17 cellular contexts compared by ENCODE assay signal in genomic region chr11:47437746-47438418, GRCh38. TPM values are rescaled to one million over a fixed set of nuclear protein-coding genes. Genes with fewer than 3 reads are reported as not detected.
DNase-seq lines count a peak whose midpoint lies in the region; ATAC-seq, FAIRE-seq and TF ChIP-seq lines count a peak whose summit lies in the region.
"Had no signal": no experiment of that assay in that cellular context is flagged by ENCODE, and none has a peak within 500 bp of the region (broad histone marks: within the 10 kb centered on the region; RNA-seq: fewer than 3 reads in every experiment).

No MANE protein-coding gene starts in this region.

- CTCF ChIA-PET in activated CD8-positive, alpha-beta T cell treated with anti-CD3 and anti-CD28 coated beads, Interleukin-2, amount 10 ng/mL, durations not matched to agents 7 days and 5 days (lab: Charles Lee) = interaction anchor here (1.0 to 1.2 kb wide), 2 partner anchors 26 to 64 kb away, joined by 3 read pairs; no protein-coding TSS in a partner anchor

- POLR2A ChIA-PET in activated CD8-positive, alpha-beta T cell treated with anti-CD3 and anti-CD28 coated beads, Interleukin-2, amount 10 ng/mL, durations not matched to agents 7 days and 5 days (lab: Charles Lee) = no interaction called here

- no peaks in the 10 kb centered on the region for H3K9me2 ChIP-seq in GM23338 (ENCODE audit: insufficient read depth)
- no peaks in the 10 kb centered on the region for H3K9me2 ChIP-seq in hepatocyte (replicated peaks; ENCODE audit: insufficient read depth)

- no peak overlapping the region for H3K27ac ChIP-seq in GM23338 (ENCODE audit: low read depth)
- H3K27ac ChIP-seq in hepatocyte = peak overlapping the region; percentile 71
- H3K27ac ChIP-seq in ovary = no peak overlapping the region
- H3K27ac ChIP-seq: C4-2B, tibial nerve had no signal

- TF ChIP-seq POLR2A in ovary (IDR thresholded peaks at IDR 0.05) = no peak

- H3K36me3 Mint-ChIP-seq in GM23338 (ENCODE audit: low read depth) = no peaks in the 10 kb centered on the region
- no peaks in the 10 kb centered on the region for H3K36me3 Mint-ChIP-seq in activated CD8-positive, alpha-beta T cell treated with anti-CD3 and anti-CD28 coated beads, Interleukin-2, amount 10 ng/mL, durations not matched to agents 7 days and 5 days (ENCODE audit: low read depth)

- no peak for DNase-seq in GM23338 (ENCODE audit: low spot score)
- peak; percentile 49 for DNase-seq in SK-N-DZ (ENCODE audit: low spot score)
- peak; percentile 45 for DNase-seq in hepatocyte (ENCODE audit: low spot score)
- peak in 4 of 5 donors; percentile 45 to 80 (median 66) for DNase-seq in ovary
- DNase-seq in D721Med (ENCODE audit: insufficient read length, low spot score) = no peak
- no peak for DNase-seq in activated CD8-positive, alpha-beta T cell treated with anti-CD3 and anti-CD28 coated beads, Interleukin-2, amount 10 ng/mL, durations not matched to agents 7 days and 5 days
- no peak for DNase-seq in activated CD4-positive, alpha-beta T cell treated with anti-CD3 and anti-CD28 coated beads, Interleukin-2, amount 50 U/mL, for 48 hours
- DNase-seq: activated naive CD4-positive, alpha-beta T cell treated with anti-CD3 and anti-CD28 coated beads, Interleukin-2, amount 50 U/mL, for 16 hours; effector memory CD4-positive, alpha-beta T cell; NCI-H510A treated with DMSO at 0.1 percent for 48 hours had no signal

- H2AFZ ChIP-seq in GM23338 (no peak overlapping the region), hepatocyte (no peak overlapping the region)

- WGBS in hepatocyte (ENCODE audit: low lambda C conversion rate, missing lambda C conversion rate) = 75% methylated on average over 16 of the region's 16 CpGs
- 47 to 56% (median 48%) methylated on average over 13 to 16 of the region's 16 CpGs for WGBS in ovary, 3 donors

- H3K4me1 Mint-ChIP-seq in GM23338 = no peaks in the 10 kb centered on the region
- H3K4me1 Mint-ChIP-seq in activated CD8-positive, alpha-beta T cell treated with anti-CD3 and anti-CD28 coated beads, Interleukin-2, amount 10 ng/mL, durations not matched to agents 7 days and 5 days (ENCODE audit: low read depth) = no peaks in the 10 kb centered on the region

- TF ChIP-seq CTCF in GM23338 (conservative IDR thresholded peaks at IDR 0.05; ENCODE audit: low read depth in 2 of 2) (0 out of 4 replicates have a peak, but pooled peaks of 1 of the 2 experiments have one; percentile 5), hepatocyte (IDR thresholded peaks at IDR 0.05; ENCODE audit: poor library complexity) (no peak), ovary (IDR thresholded peaks at IDR 0.05) (no peak), D721Med (IDR thresholded peaks at IDR 0.05; ENCODE audit: insufficient read depth, missing control alignments) (no peak)

- H3K4me2 ChIP-seq in GM23338 (no peak overlapping the region), hepatocyte (no peak overlapping the region)

- H3K4me1 ChIP-seq in GM23338 (ENCODE audit: insufficient read depth) = no peaks in the 10 kb centered on the region
- peaks cover 9% of the 10 kb centered on the region for H3K4me1 ChIP-seq in hepatocyte (ENCODE audit: insufficient read depth)
- no peaks in the 10 kb centered on the region for H3K4me1 ChIP-seq in ovary (ENCODE audit: insufficient read depth)
- H3K4me1 ChIP-seq: prostate gland had no signal

- no peaks in the 10 kb centered on the region for H3F3A ChIP-seq in GM23338 (replicated peaks; ENCODE audit: low read depth)

- peaks cover 2% of the 10 kb centered on the region for H3K27me3 Mint-ChIP-seq in GM23338 (ENCODE audit: insufficient read depth, low read depth, poor library complexity)
- peaks cover 4% of the 10 kb centered on the region for H3K27me3 Mint-ChIP-seq in activated CD8-positive, alpha-beta T cell treated with anti-CD3 and anti-CD28 coated beads, Interleukin-2, amount 10 ng/mL, durations not matched to agents 7 days and 5 days (ENCODE audit: low read depth)

- no peaks in the 10 kb centered on the region for H3K36me3 ChIP-seq in GM23338 (ENCODE audit: insufficient read depth)
- H3K36me3 ChIP-seq in hepatocyte (replicated peaks; ENCODE audit: insufficient read depth, low read depth) = no peaks in the 10 kb centered on the region
- no peaks in the 10 kb centered on the region for H3K36me3 ChIP-seq in ovary
- H3K36me3 ChIP-seq: prostate gland, tibial nerve had no signal

- H3K4me3 ChIP-seq in GM23338 (no peak overlapping the region), hepatocyte (no peak overlapping the region), ovary (no peak overlapping the region)
- H3K4me3 ChIP-seq: prostate gland, tibial nerve had no signal

- no peaks in the 10 kb centered on the region; the same call in 2 of the 3 replicates for H3K9me3 Mint-ChIP-seq in GM23338
- H3K9me3 Mint-ChIP-seq in activated CD8-positive, alpha-beta T cell treated with anti-CD3 and anti-CD28 coated beads, Interleukin-2, amount 10 ng/mL, durations not matched to agents 7 days and 5 days (ENCODE audit: insufficient read depth) = no peaks in the 10 kb centered on the region

- no peaks in the 10 kb centered on the region for H4K20me1 ChIP-seq in GM23338 (replicated peaks; ENCODE audit: insufficient read depth)
- no peaks in the 10 kb centered on the region for H4K20me1 ChIP-seq in hepatocyte (ENCODE audit: insufficient read depth, poor library complexity, severe bottlenecking)

- H3K27ac Mint-ChIP-seq in GM23338 = no peak overlapping the region
- H3K27ac Mint-ChIP-seq in activated CD8-positive, alpha-beta T cell treated with anti-CD3 and anti-CD28 coated beads, Interleukin-2, amount 10 ng/mL, durations not matched to agents 7 days and 5 days = no peak overlapping the region

- ATAC-seq in GM23338 (peak; percentile 23; the same call in 2 of the 3 replicates), GM18868 (IDR thresholded peaks at IDR 0.05; ENCODE audit: unreplicated experiment) (no peak)
- ATAC-seq in activated CD8-positive, alpha-beta T cell treated with anti-CD3 and anti-CD28 coated beads, Interleukin-2, amount 10 ng/mL, durations not matched to agents 7 days and 5 days = no peak
- ATAC-seq: activated CD4-positive, CD25-positive, alpha-beta regulatory T cell treated with anti-CD3 and anti-CD28 coated beads, Interleukin-2, amount 50 U/mL, for 24 hours had no signal

- no peak for TF ChIP-seq EP300 in ovary (IDR thresholded peaks at IDR 0.05)

- H3K27me3 ChIP-seq in GM23338 (ENCODE audit: insufficient read depth) (no peaks in the 10 kb centered on the region), hepatocyte (no peaks in the 10 kb centered on the region), ovary (no peaks in the 10 kb centered on the region)
- H3K27me3 ChIP-seq: tibial nerve had no signal

- H3K79me2 ChIP-seq in GM23338 (replicated peaks; ENCODE audit: insufficient read depth) (no peaks in the 10 kb centered on the region), hepatocyte (no peaks in the 10 kb centered on the region)

- no peak for FAIRE-seq in D721Med (lab: Jason Lieb, UNC)

- H3K9me3 ChIP-seq in hepatocyte (ENCODE audit: low read depth) = no peaks in the 10 kb centered on the region
- H3K9me3 ChIP-seq in ovary = no peaks in the 10 kb centered on the region
- H3K9me3 ChIP-seq: prostate gland, tibial nerve had no signal

- H3K4me3 Mint-ChIP-seq in GM23338 = no peak overlapping the region
- H3K4me3 Mint-ChIP-seq in activated CD8-positive, alpha-beta T cell treated with anti-CD3 and anti-CD28 coated beads, Interleukin-2, amount 10 ng/mL, durations not matched to agents 7 days and 5 days = no peak overlapping the region

- intact Hi-C loops in ovary (cut with DNase I) = no loop called here

RNA-seq across cellular contexts. Expression of gene RAPSN, which starts 11.1 kb away (rescaled TPM):
- 0.17 TPM in 1 of 2 replicates, not detected in the other for total RNA-seq in GM23338 (2014; rRNA removed; shearing (Covaris generic))
- 0.23 and 0.59 TPM in 2 replicates for polyA plus RNA-seq in GM23338 (2016; fragmentation: Nextera tagmentation; extraction: Ambion mirVana)
- 0.28 and 1.2 TPM in 2 replicates for polyA plus RNA-seq in SK-N-DZ (2014; cell fraction: cytosol; rRNA removed)
- 0.31 TPM in 1 of 2 replicates, not detected in the other for polyA plus RNA-seq in SK-N-DZ (2014; cell fraction: nucleus; rRNA removed)
- total RNA-seq in hepatocyte = 0.44 TPM in 1 of 2 replicates, not detected in the other
- polyA plus RNA-seq in hepatocyte = 0.34 and 0.46 TPM in 2 replicates
- total RNA-seq in ovary = under 1 TPM in 3 of 7 donors, not detected in 4; 0.23 to 0.43 (median 0.32) TPM
- under 1 TPM in 1 of 2 donors, not detected in 1; 0.08 TPM for polyA plus RNA-seq in ovary
- 1 to 10 TPM in 1 of 2 experiments, under 1 TPM in 1; 0.45 to 1.2 TPM for total RNA-seq in activated CD8-positive, alpha-beta T cell treated with anti-CD3 and anti-CD28 coated beads, Interleukin-2, amount 10 ng/mL, durations not matched to agents 7 days and 5 days

RNA-seq across cellular contexts. Expression of gene PSMC3, which starts 11.6 kb away (rescaled TPM):
- 147 and 149 TPM in 2 replicates for total RNA-seq in GM23338 (2014; rRNA removed; shearing (Covaris generic))
- 173 and 190 TPM in 2 replicates for polyA plus RNA-seq in GM23338 (2016; fragmentation: Nextera tagmentation; extraction: Ambion mirVana)
- polyA plus RNA-seq in SK-N-DZ (2014; cell fraction: cytosol; rRNA removed) = 322 and 344 TPM in 2 replicates
- polyA plus RNA-seq in SK-N-DZ (2014; cell fraction: nucleus; rRNA removed) = 120 and 171 TPM in 2 replicates
- total RNA-seq in hepatocyte = 95.8 and 103 TPM in 2 replicates
- polyA plus RNA-seq in hepatocyte = 142 and 159 TPM in 2 replicates
- 10 to 100 TPM; 60.7 to 89.6 (median 79.4) TPM for total RNA-seq in ovary
- 100 to 1,000 TPM; 104 to 267 TPM for polyA plus RNA-seq in ovary
- total RNA-seq in activated CD8-positive, alpha-beta T cell treated with anti-CD3 and anti-CD28 coated beads, Interleukin-2, amount 10 ng/mL, durations not matched to agents 7 days and 5 days = 100 to 1,000 TPM; 179 TPM

RNA-seq across cellular contexts. Expression of gene SLC39A13, which starts 29.5 kb away (rescaled TPM):
- total RNA-seq in GM23338 (2014; rRNA removed; shearing (Covaris generic)) = 32.7 TPM in 2 replicates
- 15.8 TPM in 2 replicates for polyA plus RNA-seq in GM23338 (2016; fragmentation: Nextera tagmentation; extraction: Ambion mirVana)
- polyA plus RNA-seq in SK-N-DZ (2014; cell fraction: cytosol; rRNA removed) = 27.2 and 37.3 TPM in 2 replicates
- polyA plus RNA-seq in SK-N-DZ (2014; cell fraction: nucleus; rRNA removed) = 82.3 and 117 TPM in 2 replicates
- total RNA-seq in hepatocyte = 60.8 and 72.3 TPM in 2 replicates
- 118 and 119 TPM in 2 replicates for polyA plus RNA-seq in hepatocyte
- total RNA-seq in ovary = 10 to 100 TPM; 38.7 to 60.2 (median 51.7) TPM
- 10 to 100 TPM in 1 of 2 donors, 1 to 10 TPM in 1; 2.8 to 54.8 TPM for polyA plus RNA-seq in ovary
- total RNA-seq in activated CD8-positive, alpha-beta T cell treated with anti-CD3 and anti-CD28 coated beads, Interleukin-2, amount 10 ng/mL, durations not matched to agents 7 days and 5 days = 10 to 100 TPM; 19.2 to 20.0 TPM

RNA-seq across cellular contexts. Expression of gene SPI1, which starts 59.5 kb away (rescaled TPM):
- not detected in 2 replicates for total RNA-seq in GM23338 (2014; rRNA removed; shearing (Covaris generic))
- polyA plus RNA-seq in GM23338 (2016; fragmentation: Nextera tagmentation; extraction: Ambion mirVana) (0.19 and 0.23 TPM in 2 replicates), hepatocyte (2.0 and 3.3 TPM in 2 replicates), ovary (1 to 10 TPM; 3.9 to 6.8 TPM)
- polyA plus RNA-seq in SK-N-DZ (2014; cell fraction: cytosol; rRNA removed) = 0.29 and 0.31 TPM in 2 replicates
- not detected in 2 replicates for polyA plus RNA-seq in SK-N-DZ (2014; cell fraction: nucleus; rRNA removed)
- total RNA-seq in hepatocyte (0.13 and 1.1 TPM in 2 replicates), ovary (10 to 100 TPM in 2 of 7 donors, 1 to 10 TPM in 5; 5.1 to 21.5 (median 8.5) TPM)
- total RNA-seq in activated CD8-positive, alpha-beta T cell treated with anti-CD3 and anti-CD28 coated beads, Interleukin-2, amount 10 ng/mL, durations not matched to agents 7 days and 5 days = not detected
- total RNA-seq: bronchial epithelial cell, fibroblast of villous mesenchyme had no signal

Comparison
In these comparisons a context has a peak if more than half of its experiments do, and no peak if none do; other contexts are left out.
1. DNase-seq: peak in SK-N-DZ (single experiment), hepatocyte (single experiment) and ovary (4 of 5); none in GM23338 (single experiment), D721Med (single experiment), activated CD8-positive, alpha-beta T cell treated with anti-CD3 and anti-CD28 coated beads, Interleukin-2, amount 10 ng/mL, durations not matched to agents 7 days and 5 days (single experiment) and activated CD4-positive, alpha-beta T cell treated with anti-CD3 and anti-CD28 coated beads, Interleukin-2, amount 50 U/mL, for 48 hours (0 of 2).